Comparison of ENCODE assay signal across 8 cellular contexts in the genomic region with DNA sequence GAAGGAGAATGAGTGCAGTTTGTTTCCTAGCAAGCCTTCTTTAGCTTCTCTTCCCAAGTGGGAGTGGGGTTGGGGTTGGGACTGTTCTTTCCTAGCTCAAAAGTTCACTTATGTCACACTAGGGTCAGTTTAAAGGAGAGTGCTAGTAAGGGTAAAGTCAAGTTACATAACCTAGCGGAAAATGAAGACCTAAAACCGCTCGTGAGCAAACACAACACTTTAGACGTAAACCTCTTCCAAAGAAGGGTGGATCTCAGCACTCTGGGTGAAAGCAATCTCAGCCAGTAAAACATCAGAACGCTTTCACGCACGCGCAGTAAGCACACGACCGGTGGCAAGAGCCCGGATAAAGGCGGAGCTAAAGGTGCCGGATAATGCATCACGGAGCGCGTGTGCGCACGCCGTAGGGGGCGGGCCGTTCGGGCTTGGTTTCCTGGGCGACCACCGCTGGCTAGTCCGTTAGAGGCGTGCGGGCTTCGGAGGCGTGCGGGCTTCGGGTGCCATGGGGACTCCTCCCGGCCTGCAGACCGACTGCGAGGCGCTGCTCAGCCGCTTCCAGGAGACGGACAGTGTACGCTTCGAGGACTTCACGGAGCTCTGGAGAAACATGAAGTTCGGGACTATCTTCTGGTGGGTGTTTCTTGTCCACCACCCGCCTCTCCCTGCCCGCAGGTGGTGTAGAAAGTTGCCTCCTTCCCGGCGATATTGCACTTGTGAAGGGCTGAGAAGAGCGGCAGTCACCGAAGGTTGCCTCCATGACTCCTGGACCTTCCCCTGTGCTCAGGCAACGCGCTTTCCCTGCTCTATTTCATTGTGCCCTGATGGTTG. TPM values are rescaled to one million over a fixed set of nuclear protein-coding genes. Genes with fewer than 3 reads are reported as not detected.
DNase-seq lines count a peak whose midpoint lies in the region; ATAC-seq, FAIRE-seq and TF ChIP-seq lines count a peak whose summit lies in the region.

A gene with protein sequence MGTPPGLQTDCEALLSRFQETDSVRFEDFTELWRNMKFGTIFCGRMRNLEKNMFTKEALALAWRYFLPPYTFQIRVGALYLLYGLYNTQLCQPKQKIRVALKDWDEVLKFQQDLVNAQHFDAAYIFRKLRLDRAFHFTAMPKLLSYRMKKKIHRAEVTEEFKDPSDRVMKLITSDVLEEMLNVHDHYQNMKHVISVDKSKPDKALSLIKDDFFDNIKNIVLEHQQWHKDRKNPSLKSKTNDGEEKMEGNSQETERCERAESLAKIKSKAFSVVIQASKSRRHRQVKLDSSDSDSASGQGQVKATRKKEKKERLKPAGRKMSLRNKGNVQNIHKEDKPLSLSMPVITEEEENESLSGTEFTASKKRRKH (plus strand): TSS at position 462 of the 828 bp plus-strand sequence. CDS start 41 bp downstream, at position 503.

- no peaks in the 10 kb centered on the region for H3K36me3 ChIP-seq in cardiac muscle cell
- H3K36me3 ChIP-seq in pancreas: no peaks in the 10 kb centered on the region
- H3K36me3 ChIP-seq in tibial artery: peaks cover 0 to under 1% (median under 1%) of the 10 kb centered on the region in 3 donors

- TF ChIP-seq POLR2A in GM12892 (IDR thresholded peaks at IDR 0.05; ENCODE audit: low read depth, low read length): peak; percentile 82

- H3K9me3 ChIP-seq in cardiac muscle cell (ENCODE audit: low read depth) (no peaks in the 10 kb centered on the region), pancreas (no peaks in the 10 kb centered on the region), tibial artery (no peaks in the 10 kb centered on the region)

- H3K4me1 ChIP-seq in cardiac muscle cell (ENCODE audit: low read depth) (peaks cover 31% of the 10 kb centered on the region), pancreas (peaks cover 0 to 14% (median 6%) of the 10 kb centered on the region in 3 donors), tibial artery (peaks cover 0 to 25% (median 11%) of the 10 kb centered on the region in 4 donors)

- H3K27ac ChIP-seq in adipose tissue (ENCODE audit: low read depth, low read length): peak within 1 kb of the TSS; percentile 74
- H3K27ac ChIP-seq in cardiac muscle cell: peak within 1 kb of the TSS; percentile 96
- H3K27ac ChIP-seq in pancreas: peak within 1 kb of the TSS in 3 of 4 donors; percentile 67 to 90 (median 86)
- peak within 1 kb of the TSS; percentile 85 to 87 for H3K27ac ChIP-seq in tibial artery

- 0 to 1% (median 0%) methylated on average over 49 of the region's 49 CpGs for WGBS in adipose tissue, 3 donors
- 0% methylated on average over 49 of the region's 49 CpGs for WGBS in pancreas, 2 donors

- no peaks in the 10 kb centered on the region for H3K27me3 ChIP-seq in cardiac muscle cell
- H3K27me3 ChIP-seq in pancreas: no peaks in the 10 kb centered on the region
- H3K27me3 ChIP-seq in tibial artery: no peaks in the 10 kb centered on the region

- peak; percentile 99 for FAIRE-seq in GM12892 (lab: Jason Lieb, UNC)
- FAIRE-seq in pancreas (lab: Jason Lieb, UNC): peak; percentile 96

- peak within 1 kb of the TSS; percentile 87 for H3K4me3 ChIP-seq in cardiac muscle cell
- H3K4me3 ChIP-seq in pancreas: peak within 1 kb of the TSS; percentile 43 to 89 (median 73)
- H3K4me3 ChIP-seq in tibial artery: peak within 1 kb of the TSS; percentile 67 to 76

- ATAC-seq in HG02840 (IDR thresholded peaks at IDR 0.05; ENCODE audit: low FRiP score, unreplicated experiment): peak; percentile 99
- peak; percentile 99 for ATAC-seq in pancreas

- peak; percentile 93 for DNase-seq in GM12892 (ENCODE audit: insufficient read length)
- DNase-seq in NCI-H1436 (lab: John Stamatoyannopoulos, UW): peak; percentile 98
- DNase-seq in SW480 (ENCODE audit: low spot score): peak; percentile 94
- peak; percentile 99 to 100 for DNase-seq in cardiac muscle cell (ENCODE audit: low read depth in 1 of 2, low spot score in 1 of 2)
- peak; percentile 95 to 99 (median 97) for DNase-seq in pancreas
- DNase-seq in tibial artery: peak; percentile 97 to 98

- TF ChIP-seq CTCF in cardiac muscle cell (IDR thresholded peaks at IDR 0.05; ENCODE audit: low read depth, low read length) (no peak), pancreas (IDR thresholded peaks at IDR 0.05) (no peak), tibial artery (IDR thresholded peaks at IDR 0.05) (no peak)

- intact Hi-C loops in pancreas (cut with DNase I): no loop called here
- intact Hi-C loops in tibial artery (cut with DNase I; ENCODE audit: low total_unique reads): loop anchor here (10.0 kb wide), 1 partner anchor 297 kb away; no protein-coding TSS in a partner anchor

RNA-seq across cellular contexts. Expression of the gene that starts here (rescaled TPM):
- 9.9 TPM for polyA plus RNA-seq in GM12892 (2012; ENCODE audit: missing spikeins)
- polyA plus RNA-seq in adipose tissue (1 to 10 TPM; 1.7 to 6.1 (median 4.9) TPM), cardiac muscle cell (17.3 and 23.8 TPM in 2 replicates), pancreas (1 to 10 TPM; 2.0 to 2.7 TPM)
- total RNA-seq in cardiac muscle cell (12.9 and 13.0 TPM in 2 replicates), pancreas (1 to 10 TPM in 5 of 6 donors, under 1 TPM in 1; 0.87 to 2.7 (median 1.4) TPM)

Comparison
In these comparisons a context has a peak if more than half of its experiments do, and no peak if none do; other contexts are left out.
1. Peak in every context shown above with its lines: DNase-seq, ATAC-seq, H3K4me3 ChIP-seq and H3K27ac ChIP-seq.